ENCODE assay signal across 7 cellular contexts in the genomic region with DNA sequence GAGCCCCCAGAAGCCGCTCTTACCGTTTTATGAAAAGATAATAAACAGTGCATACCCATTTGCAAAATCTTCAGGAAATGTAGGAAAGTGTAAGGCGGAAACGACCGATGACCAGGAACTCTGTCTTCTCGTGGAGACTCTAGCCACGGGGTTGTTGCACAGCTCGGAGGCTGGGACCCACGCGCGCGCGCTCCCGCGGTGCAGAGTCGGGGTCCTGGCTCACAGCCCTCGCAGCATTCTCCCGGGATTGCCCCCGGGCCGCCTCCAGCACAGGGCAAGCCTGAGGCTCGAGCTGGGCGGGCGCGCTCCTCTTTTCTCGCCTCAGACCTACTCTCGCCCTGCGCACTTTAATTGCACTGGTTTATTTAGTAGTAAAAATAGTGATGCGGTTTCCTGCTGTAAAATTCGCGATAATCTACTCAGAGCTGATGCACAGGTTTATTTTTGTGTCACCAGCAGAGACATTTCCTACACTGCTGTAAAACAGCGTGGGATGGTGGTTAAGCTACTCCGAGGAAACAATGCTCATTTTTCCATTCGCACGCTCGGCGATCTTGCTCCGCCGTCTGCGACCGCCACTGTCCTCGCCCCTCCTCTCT. TPM values are rescaled to one million over a fixed set of nuclear protein-coding genes. Genes with fewer than 3 reads are reported as not detected.
DNase-seq lines count a peak whose midpoint lies in the region; ATAC-seq, FAIRE-seq and TF ChIP-seq lines count a peak whose summit lies in the region.
"Had no signal": no experiment of that assay in that cellular context is flagged by ENCODE, and none has a peak within 500 bp of the region (broad histone marks: within the 10 kb centered on the region; RNA-seq: fewer than 3 reads in every experiment).

No MANE protein-coding gene starts in this region.

- H3K9me3 ChIP-seq in right lobe of liver: no peaks in the 10 kb centered on the region
- H3K9me3 ChIP-seq in uterus: no peaks in the 10 kb centered on the region

- peak overlapping the region; percentile 71 to 88 (median 71) for H3K4me3 ChIP-seq in right lobe of liver
- peak overlapping the region; percentile 69 to 72 for H3K4me3 ChIP-seq in uterus

- TF ChIP-seq POLR2A in right lobe of liver (IDR thresholded peaks at IDR 0.05): no peak
- no peak for TF ChIP-seq POLR2A in uterus (IDR thresholded peaks at IDR 0.05)

- WGBS in right lobe of liver (ENCODE audit: insufficient coverage, low coverage, low lambda C conversion rate, missing lambda C conversion rate): under 1% methylated on average over 19 of the region's 41 CpGs

- H3K36me3 ChIP-seq in right lobe of liver (no peaks in the 10 kb centered on the region), uterus (no peaks in the 10 kb centered on the region)

- H3K27ac Mint-ChIP-seq in activated T-helper 1 cell treated with anti-CD3 and anti-CD28 coated beads, Interleukin-12 subunit alpha, Interleukin-12 subunit beta, Interleukin-2, Interleukin-4 antibody, amounts not matched to agents 30 ng/mL and 10 ng/mL and 1 ng/mL, durations not matched to agents 14 hours and 24 hours and 36 hours: peak overlapping the region; percentile 97

- intact Hi-C loops in activated T-helper 1 cell treated with anti-CD3 and anti-CD28 coated beads, Interleukin-12 subunit alpha, Interleukin-12 subunit beta, Interleukin-2, Interleukin-4 antibody, amounts not matched to agents 30 ng/mL and 10 ng/mL and 1 ng/mL, durations not matched to agents 14 hours and 24 hours and 36 hours (cut with micrococcal nuclease): loop anchor here (2.0 to 10.0 kb wide), 4 partner anchors 17 to 1565 kb away; a partner anchor contains a TSS
- intact Hi-C loops in right lobe of liver (cut with DNase I): no loop called here
- intact Hi-C loops in uterus (cut with DNase I; ENCODE audit: low total_unique reads): no loop called here

- FAIRE-seq in HTR-8/SVneo (lab: Jason Lieb, UNC): no peak

- peaks cover 3% of the 10 kb centered on the region for H3K36me3 Mint-ChIP-seq in activated T-helper 1 cell treated with anti-CD3 and anti-CD28 coated beads, Interleukin-12 subunit alpha, Interleukin-12 subunit beta, Interleukin-2, Interleukin-4 antibody, amounts not matched to agents 30 ng/mL and 10 ng/mL and 1 ng/mL, durations not matched to agents 14 hours and 24 hours and 36 hours (ENCODE audit: low read depth)

- TF ChIP-seq CTCF in GM13976 (IDR thresholded peaks at IDR 0.05; ENCODE audit: borderline replicate concordance, control extremely low read depth, extremely low read depth, insufficient read depth, missing control alignments) (no peak), right lobe of liver (IDR thresholded peaks at IDR 0.05) (no peak), uterus (IDR thresholded peaks at IDR 0.05) (no peak)

- H3K27me3 Mint-ChIP-seq in activated T-helper 1 cell treated with anti-CD3 and anti-CD28 coated beads, Interleukin-12 subunit alpha, Interleukin-12 subunit beta, Interleukin-2, Interleukin-4 antibody, amounts not matched to agents 30 ng/mL and 10 ng/mL and 1 ng/mL, durations not matched to agents 14 hours and 24 hours and 36 hours (ENCODE audit: insufficient read depth): peaks cover 8% of the 10 kb centered on the region

- ATAC-seq in right lobe of liver (no peak), GM21576 (IDR thresholded peaks at IDR 0.05; ENCODE audit: unreplicated experiment) (no peak)

- H3K4me1 Mint-ChIP-seq in activated T-helper 1 cell treated with anti-CD3 and anti-CD28 coated beads, Interleukin-12 subunit alpha, Interleukin-12 subunit beta, Interleukin-2, Interleukin-4 antibody, amounts not matched to agents 30 ng/mL and 10 ng/mL and 1 ng/mL, durations not matched to agents 14 hours and 24 hours and 36 hours (ENCODE audit: low read depth): peaks cover 45% of the 10 kb centered on the region

- peak overlapping the region; percentile 94 for H3K4me3 Mint-ChIP-seq in activated T-helper 1 cell treated with anti-CD3 and anti-CD28 coated beads, Interleukin-12 subunit alpha, Interleukin-12 subunit beta, Interleukin-2, Interleukin-4 antibody, amounts not matched to agents 30 ng/mL and 10 ng/mL and 1 ng/mL, durations not matched to agents 14 hours and 24 hours and 36 hours

- no peaks in the 10 kb centered on the region for H3K9me3 Mint-ChIP-seq in activated T-helper 1 cell treated with anti-CD3 and anti-CD28 coated beads, Interleukin-12 subunit alpha, Interleukin-12 subunit beta, Interleukin-2, Interleukin-4 antibody, amounts not matched to agents 30 ng/mL and 10 ng/mL and 1 ng/mL, durations not matched to agents 14 hours and 24 hours and 36 hours

- no peaks in the 10 kb centered on the region for H3K27me3 ChIP-seq in right lobe of liver
- H3K27me3 ChIP-seq in uterus: no peaks in the 10 kb centered on the region

- in situ Hi-C loops in GM13976 (cut with MboI; ENCODE audit: low sequenced_read_pairs, unreplicated experiment): no loop called here

- DNase-seq in GM13976 (ENCODE audit: low spot score): peak; percentile 52
- DNase-seq in activated T-helper 1 cell treated with anti-CD3 and anti-CD28 coated beads, Interleukin-12 subunit alpha, Interleukin-12 subunit beta, Interleukin-2, Interleukin-4 antibody, amounts not matched to agents 30 ng/mL and 10 ng/mL and 1 ng/mL, durations not matched to agents 14 hours and 24 hours and 36 hours (ENCODE audit: low spot score): peak; percentile 49
- DNase-seq in right lobe of liver: peak in 1 of 3 donors; percentile 44
- peak in 1 of 2 donors; percentile 40 for DNase-seq in uterus
- DNase-seq in HTR-8/SVneo (ENCODE audit: insufficient read length, low spot score): no peak

- H3K27ac ChIP-seq in right lobe of liver: peak overlapping the region in 1 of 3 donors; percentile 29
- peak overlapping the region; percentile 92 to 93 for H3K27ac ChIP-seq in uterus

- H3K4me1 ChIP-seq in right lobe of liver (peaks cover 0 to 34% (median 0%) of the 10 kb centered on the region in 4 donors), uterus (no peaks in the 10 kb centered on the region)

RNA-seq across cellular contexts. Expression of a gene that starts 15.5 kb away (rescaled TPM):
- 1.5 and 1.8 TPM in 2 replicates for total RNA-seq in activated T-helper 1 cell treated with anti-CD3 and anti-CD28 coated beads, Interleukin-12 subunit alpha, Interleukin-12 subunit beta, Interleukin-2, Interleukin-4 antibody, amounts not matched to agents 30 ng/mL and 10 ng/mL and 1 ng/mL, durations not matched to agents 14 hours and 24 hours and 36 hours
- total RNA-seq in right lobe of liver (1 to 10 TPM in 1 of 6 experiments, under 1 TPM in 4, not detected in 1; 0.07 to 1.4 (median 0.26) TPM), uterus (1 to 10 TPM; 1.2 to 7.7 (median 1.6) TPM)

RNA-seq across cellular contexts. Expression of a gene that starts 33.6 kb away (rescaled TPM):
- total RNA-seq in activated T-helper 1 cell treated with anti-CD3 and anti-CD28 coated beads, Interleukin-12 subunit alpha, Interleukin-12 subunit beta, Interleukin-2, Interleukin-4 antibody, amounts not matched to agents 30 ng/mL and 10 ng/mL and 1 ng/mL, durations not matched to agents 14 hours and 24 hours and 36 hours: 31.8 and 34.8 TPM in 2 replicates
- total RNA-seq in right lobe of liver (10 to 100 TPM in 4 of 6 experiments, 1 to 10 TPM in 2; 7.3 to 20.6 (median 15.9) TPM), uterus (10 to 100 TPM in 2 of 4 donors, 1 to 10 TPM in 2; 4.7 to 18.8 (median 12.2) TPM)

RNA-seq across cellular contexts. Expression of a gene that starts 42.1 kb away (rescaled TPM):
- not detected in 2 replicates for total RNA-seq in activated T-helper 1 cell treated with anti-CD3 and anti-CD28 coated beads, Interleukin-12 subunit alpha, Interleukin-12 subunit beta, Interleukin-2, Interleukin-4 antibody, amounts not matched to agents 30 ng/mL and 10 ng/mL and 1 ng/mL, durations not matched to agents 14 hours and 24 hours and 36 hours
- total RNA-seq in right lobe of liver (not detected), uterus (not detected)
- total RNA-seq: SK-MEL-5 had no signal

RNA-seq across cellular contexts. Expression of a gene that starts 54.2 kb away (rescaled TPM):
- total RNA-seq in activated T-helper 1 cell treated with anti-CD3 and anti-CD28 coated beads, Interleukin-12 subunit alpha, Interleukin-12 subunit beta, Interleukin-2, Interleukin-4 antibody, amounts not matched to agents 30 ng/mL and 10 ng/mL and 1 ng/mL, durations not matched to agents 14 hours and 24 hours and 36 hours: 2,098 and 2,121 TPM in 2 replicates
- total RNA-seq in right lobe of liver (1,000 to 10,000 TPM in 2 of 6 experiments, 100 to 1,000 TPM in 4; 470 to 1,156 (median 552) TPM), uterus (1,000 to 10,000 TPM; 1,656 to 5,035 (median 2,557) TPM)

RNA-seq across cellular contexts. Expression of a gene that starts 58.5 kb away (rescaled TPM):
- total RNA-seq in activated T-helper 1 cell treated with anti-CD3 and anti-CD28 coated beads, Interleukin-12 subunit alpha, Interleukin-12 subunit beta, Interleukin-2, Interleukin-4 antibody, amounts not matched to agents 30 ng/mL and 10 ng/mL and 1 ng/mL, durations not matched to agents 14 hours and 24 hours and 36 hours: not detected in 2 replicates
- total RNA-seq in right lobe of liver (not detected), uterus (not detected)
- total RNA-seq: SK-MEL-5 had no signal
